3 cellular contexts compared by ENCODE assay signal in the genomic region with DNA sequence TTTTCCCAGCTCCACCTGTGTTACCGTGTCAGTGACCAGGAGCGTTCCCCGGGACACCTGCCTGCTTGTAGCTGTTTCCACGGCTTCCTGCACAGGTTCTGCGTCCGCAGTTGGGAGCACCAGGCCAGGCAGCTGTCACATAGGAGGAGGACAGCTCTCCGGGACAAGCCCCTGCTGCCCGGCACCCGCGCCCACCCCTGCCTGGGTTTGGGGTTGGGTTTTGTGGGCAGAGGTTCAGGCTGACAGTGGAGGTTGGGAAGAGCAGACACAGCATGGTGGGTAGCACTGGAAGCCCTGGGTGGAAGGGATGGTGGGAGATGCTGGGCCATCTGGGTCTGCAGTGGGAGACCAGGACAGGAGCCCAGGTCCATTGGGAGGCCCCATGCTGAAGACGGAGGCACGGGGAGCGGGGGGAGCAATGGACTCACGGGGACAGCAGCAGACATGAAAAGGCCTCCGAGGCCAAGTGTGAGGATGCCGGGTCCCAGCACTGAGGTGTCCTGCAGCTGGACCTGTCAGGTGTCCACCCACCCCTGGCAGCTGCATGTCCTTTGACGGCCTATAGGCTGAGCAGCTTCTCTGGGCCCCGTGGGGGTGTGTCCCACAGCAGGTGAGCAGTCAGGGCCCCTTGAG. TPM values are rescaled to one million over a fixed set of nuclear protein-coding genes. Genes with fewer than 3 reads are reported as not detected.
"Had no signal": no experiment of that assay in that cellular context is flagged by ENCODE, and none has a peak within 500 bp of the region (broad histone marks: within the 10 kb centered on the region; RNA-seq: fewer than 3 reads in every experiment).

No MANE protein-coding gene starts in this region.

RNA-seq across cellular contexts. Expression of a gene that starts 2.8 kb away (rescaled TPM):
- total RNA-seq: activated naive CD4-positive, alpha-beta T cell treated with anti-CD3 and anti-CD28 coated beads for 36 hours; activated naive CD8-positive, alpha-beta T cell treated with anti-CD3 and anti-CD28 coated beads for 36 hours; activated T-helper 1 cell treated with anti-CD3 and anti-CD28 coated beads, Interleukin-12 subunit alpha, Interleukin-12 subunit beta, Interleukin-2, Interleukin-4 antibody, amounts not matched to agents 30 ng/mL and 10 ng/mL and 1 ng/mL, durations not matched to agents 14 hours and 24 hours and 36 hours had no signal
